In the genomic region with DNA sequence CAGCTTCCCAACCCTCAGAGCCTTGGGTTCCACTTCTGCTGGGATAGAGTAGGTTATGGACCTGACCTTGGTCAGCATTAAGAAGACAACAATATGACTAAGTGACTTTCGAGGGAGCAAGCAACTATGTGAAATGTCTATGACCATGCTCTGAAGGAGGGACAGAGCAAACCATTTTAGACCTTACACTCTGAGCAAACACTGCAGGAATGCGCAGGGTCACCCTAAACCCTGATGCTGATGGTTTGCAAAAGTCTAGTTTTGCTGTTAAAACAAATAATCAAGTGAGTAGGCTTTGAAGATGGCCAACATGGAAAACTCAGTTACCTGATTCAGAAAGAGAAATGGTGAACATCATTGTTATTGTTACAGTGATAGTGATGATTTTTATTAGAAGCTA, we compare ENCODE assay signal across 1 cellular context.
A peak's percentile ranks its signal among the peaks of the same experiment; 100 is the strongest.
TF ChIP-seq lines count a peak whose summit lies in the region.

No MANE protein-coding gene starts in this region.

TF ChIP-seq in HepG2, 621 proteins besides CTCF, POLR2A, EP300 and RAD21 (continued from another document):
- TF ChIP-seq, protein P1, sequence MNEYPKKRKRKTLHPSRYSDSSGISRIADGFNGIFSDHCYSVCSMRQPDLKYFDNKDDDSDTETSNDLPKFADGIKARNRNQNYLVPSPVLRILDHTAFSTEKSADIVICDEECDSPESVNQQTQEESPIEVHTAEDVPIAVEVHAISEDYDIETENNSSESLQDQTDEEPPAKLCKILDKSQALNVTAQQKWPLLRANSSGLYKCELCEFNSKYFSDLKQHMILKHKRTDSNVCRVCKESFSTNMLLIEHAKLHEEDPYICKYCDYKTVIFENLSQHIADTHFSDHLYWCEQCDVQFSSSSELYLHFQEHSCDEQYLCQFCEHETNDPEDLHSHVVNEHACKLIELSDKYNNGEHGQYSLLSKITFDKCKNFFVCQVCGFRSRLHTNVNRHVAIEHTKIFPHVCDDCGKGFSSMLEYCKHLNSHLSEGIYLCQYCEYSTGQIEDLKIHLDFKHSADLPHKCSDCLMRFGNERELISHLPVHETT (CRISPR knock-in tag; conservative IDR thresholded peaks at IDR 0.05), result no peak
- TF ChIP-seq ELF1 (CRISPR knock-in tag; IDR thresholded peaks at IDR 0.05), result no peak
- peak; percentile 63; the same call in 1 of the 2 replicates for TF ChIP-seq RXRB (CRISPR knock-in tag; IDR thresholded peaks at IDR 0.05; ENCODE audit: borderline replicate concordance)
- no peak for TF ChIP-seq ZNF782 (CRISPR knock-in tag; IDR thresholded peaks at IDR 0.05; ENCODE audit: borderline replicate concordance)
- no peak for TF ChIP-seq ZNF274 (CRISPR knock-in tag; IDR thresholded peaks at IDR 0.05)
- 0 out of 2 replicates have a peak, but pooled peaks have one; percentile 49 for TF ChIP-seq ZMYM4 (CRISPR knock-in tag; IDR thresholded peaks at IDR 0.05)
- no peak for TF ChIP-seq SP4 (CRISPR knock-in tag; IDR thresholded peaks at IDR 0.05)
- TF ChIP-seq ZBTB1 (CRISPR knock-in tag; IDR thresholded peaks at IDR 0.05; ENCODE audit: borderline replicate concordance), result no peak
- TF ChIP-seq TRIM24 (CRISPR knock-in tag; IDR thresholded peaks at IDR 0.05), result no peak
- TF ChIP-seq ZC3H13 (CRISPR knock-in tag; IDR thresholded peaks at IDR 0.05), result no peak
- TF ChIP-seq, protein P2, sequence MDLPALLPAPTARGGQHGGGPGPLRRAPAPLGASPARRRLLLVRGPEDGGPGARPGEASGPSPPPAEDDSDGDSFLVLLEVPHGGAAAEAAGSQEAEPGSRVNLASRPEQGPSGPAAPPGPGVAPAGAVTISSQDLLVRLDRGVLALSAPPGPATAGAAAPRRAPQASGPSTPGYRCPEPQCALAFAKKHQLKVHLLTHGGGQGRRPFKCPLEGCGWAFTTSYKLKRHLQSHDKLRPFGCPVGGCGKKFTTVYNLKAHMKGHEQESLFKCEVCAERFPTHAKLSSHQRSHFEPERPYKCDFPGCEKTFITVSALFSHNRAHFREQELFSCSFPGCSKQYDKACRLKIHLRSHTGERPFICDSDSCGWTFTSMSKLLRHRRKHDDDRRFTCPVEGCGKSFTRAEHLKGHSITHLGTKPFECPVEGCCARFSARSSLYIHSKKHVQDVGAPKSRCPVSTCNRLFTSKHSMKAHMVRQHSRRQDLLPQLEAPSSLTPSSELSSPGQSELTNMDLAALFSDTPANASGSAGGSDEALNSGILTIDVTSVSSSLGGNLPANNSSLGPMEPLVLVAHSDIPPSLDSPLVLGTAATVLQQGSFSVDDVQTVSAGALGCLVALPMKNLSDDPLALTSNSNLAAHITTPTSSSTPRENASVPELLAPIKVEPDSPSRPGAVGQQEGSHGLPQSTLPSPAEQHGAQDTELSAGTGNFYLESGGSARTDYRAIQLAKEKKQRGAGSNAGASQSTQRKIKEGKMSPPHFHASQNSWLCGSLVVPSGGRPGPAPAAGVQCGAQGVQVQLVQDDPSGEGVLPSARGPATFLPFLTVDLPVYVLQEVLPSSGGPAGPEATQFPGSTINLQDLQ (CRISPR knock-in tag; IDR thresholded peaks at IDR 0.05), result no peak
- no peak for TF ChIP-seq ETV5 (CRISPR knock-in tag; IDR thresholded peaks at IDR 0.05; ENCODE audit: borderline replicate concordance)
- TF ChIP-seq, protein P3, sequence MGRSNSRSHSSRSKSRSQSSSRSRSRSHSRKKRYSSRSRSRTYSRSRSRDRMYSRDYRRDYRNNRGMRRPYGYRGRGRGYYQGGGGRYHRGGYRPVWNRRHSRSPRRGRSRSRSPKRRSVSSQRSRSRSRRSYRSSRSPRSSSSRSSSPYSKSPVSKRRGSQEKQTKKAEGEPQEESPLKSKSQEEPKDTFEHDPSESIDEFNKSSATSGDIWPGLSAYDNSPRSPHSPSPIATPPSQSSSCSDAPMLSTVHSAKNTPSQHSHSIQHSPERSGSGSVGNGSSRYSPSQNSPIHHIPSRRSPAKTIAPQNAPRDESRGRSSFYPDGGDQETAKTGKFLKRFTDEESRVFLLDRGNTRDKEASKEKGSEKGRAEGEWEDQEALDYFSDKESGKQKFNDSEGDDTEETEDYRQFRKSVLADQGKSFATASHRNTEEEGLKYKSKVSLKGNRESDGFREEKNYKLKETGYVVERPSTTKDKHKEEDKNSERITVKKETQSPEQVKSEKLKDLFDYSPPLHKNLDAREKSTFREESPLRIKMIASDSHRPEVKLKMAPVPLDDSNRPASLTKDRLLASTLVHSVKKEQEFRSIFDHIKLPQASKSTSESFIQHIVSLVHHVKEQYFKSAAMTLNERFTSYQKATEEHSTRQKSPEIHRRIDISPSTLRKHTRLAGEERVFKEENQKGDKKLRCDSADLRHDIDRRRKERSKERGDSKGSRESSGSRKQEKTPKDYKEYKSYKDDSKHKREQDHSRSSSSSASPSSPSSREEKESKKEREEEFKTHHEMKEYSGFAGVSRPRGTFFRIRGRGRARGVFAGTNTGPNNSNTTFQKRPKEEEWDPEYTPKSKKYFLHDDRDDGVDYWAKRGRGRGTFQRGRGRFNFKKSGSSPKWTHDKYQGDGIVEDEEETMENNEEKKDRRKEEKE (IDR thresholded peaks at IDR 0.05), result no peak
- TF ChIP-seq SSRP1 (CRISPR knock-in tag; IDR thresholded peaks at IDR 0.05), result peak; percentile 73; the same call in 1 of the 2 replicates
- TF ChIP-seq, protein P4, sequence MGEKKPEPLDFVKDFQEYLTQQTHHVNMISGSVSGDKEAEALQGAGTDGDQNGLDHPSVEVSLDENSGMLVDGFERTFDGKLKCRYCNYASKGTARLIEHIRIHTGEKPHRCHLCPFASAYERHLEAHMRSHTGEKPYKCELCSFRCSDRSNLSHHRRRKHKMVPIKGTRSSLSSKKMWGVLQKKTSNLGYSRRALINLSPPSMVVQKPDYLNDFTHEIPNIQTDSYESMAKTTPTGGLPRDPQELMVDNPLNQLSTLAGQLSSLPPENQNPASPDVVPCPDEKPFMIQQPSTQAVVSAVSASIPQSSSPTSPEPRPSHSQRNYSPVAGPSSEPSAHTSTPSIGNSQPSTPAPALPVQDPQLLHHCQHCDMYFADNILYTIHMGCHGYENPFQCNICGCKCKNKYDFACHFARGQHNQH (CRISPR knock-in tag; IDR thresholded peaks at IDR 0.05), result peak; percentile 24; the same call in 1 of the 2 replicates
- TF ChIP-seq, protein P5, sequence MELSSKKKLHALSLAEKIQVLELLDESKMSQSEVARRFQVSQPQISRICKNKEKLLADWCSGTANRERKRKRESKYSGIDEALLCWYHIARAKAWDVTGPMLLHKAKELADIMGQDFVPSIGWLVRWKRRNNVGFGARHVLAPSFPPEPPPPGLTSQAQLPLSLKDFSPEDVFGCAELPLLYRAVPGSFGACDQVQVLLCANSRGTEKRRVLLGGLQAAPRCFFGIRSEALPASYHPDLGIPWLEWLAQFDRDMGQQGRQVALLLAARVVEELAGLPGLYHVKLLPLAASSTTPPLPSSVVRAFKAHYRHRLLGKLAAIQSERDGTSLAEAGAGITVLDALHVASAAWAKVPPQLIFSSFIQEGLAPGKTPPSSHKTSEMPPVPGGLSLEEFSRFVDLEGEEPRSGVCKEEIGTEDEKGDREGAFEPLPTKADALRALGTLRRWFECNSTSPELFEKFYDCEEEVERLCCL (CRISPR knock-in tag; IDR thresholded peaks at IDR 0.05; ENCODE audit: borderline replicate concordance), result no peak
- no peak for TF ChIP-seq FIP1L1 (IDR thresholded peaks at IDR 0.05; ENCODE audit: borderline replicate concordance, insufficient read depth, low read depth, low read length)
- TF ChIP-seq TP53 (CRISPR knock-in tag; conservative IDR thresholded peaks at IDR 0.05), result no peak
